ENCODE assay signal across 26 cellular contexts in the genomic region with DNA sequence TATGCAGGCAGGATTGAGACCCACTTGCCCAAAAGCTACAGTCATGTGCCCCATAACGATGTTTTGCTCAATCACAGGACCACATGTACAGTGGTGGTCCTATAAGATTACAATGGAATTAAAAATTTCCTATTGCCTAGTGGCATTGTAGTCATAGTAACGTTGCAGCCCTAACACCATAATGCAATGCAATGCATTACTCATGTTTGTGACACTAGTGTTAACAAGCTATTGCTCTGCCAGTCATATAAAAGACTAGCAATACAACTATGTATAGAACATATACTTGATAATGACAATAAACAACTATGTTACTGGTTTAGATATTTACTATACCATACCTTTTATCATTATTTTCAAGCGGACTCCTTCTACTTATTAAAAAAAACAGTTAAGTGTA. TPM values are rescaled to one million over a fixed set of nuclear protein-coding genes. Genes with fewer than 3 reads are reported as not detected.
"Had no signal": no experiment of that assay in that cellular context is flagged by ENCODE, and none has a peak within 500 bp of the region (broad histone marks: within the 10 kb centered on the region; RNA-seq: fewer than 3 reads in every experiment).

No MANE protein-coding gene starts in this region.

- H3K4me3 ChIP-seq: K562, PC-9, Peyer's patch, SJCRH30 had no signal

- H3K27ac ChIP-seq: HL-60, KMS-11, PC-9, Peyer's patch, SJCRH30 had no signal

- H3K36me3 ChIP-seq: Peyer's patch, SJCRH30 had no signal

- H3K4me1 ChIP-seq: Peyer's patch, SJCRH30 had no signal

- ATAC-seq: K562, Right ventricle myocardium inferior, SK-N-SH treated with all-trans-retinoic acid at 6 μM for 48 hours had no signal

- H3K27ac Mint-ChIP-seq: IgD-negative memory B cell had no signal

- H3K27me3 ChIP-seq: Peyer's patch, SJCRH30 had no signal

- DNase-seq: Kasumi-1; MM.1S; NCI-H1092 treated with DMSO at 0.1 percent for 48 hours; NCI-H1436; NCI-H187; NCI-H2029; NCI-H2081 treated with DMSO at 0.1 percent for 48 hours; NCI-H2227 treated with DMSO at 0.1 percent for 48 hours; NCI-H524; NCI-H526 treated with DMSO at 0.1 percent for 48 hours; NCI-H748 treated with DMSO at 0.1 percent for 48 hours; NK-92 treated with Interleukin-12 subunit alpha and Interleukin-12 subunit beta, amount 100 ng/mL, for 24 hours; PC-9; Peyer's patch; SHP77 treated with DMSO at 0.1 percent for 48 hours; SJCRH30 had no signal

- H3K9me3 ChIP-seq: Peyer's patch, SJCRH30 had no signal

- H3K4me2 ChIP-seq: KMS-11, PC-9 had no signal

- H3K4me3 Mint-ChIP-seq: IgD-negative memory B cell had no signal

- H3K9me3 Mint-ChIP-seq: IgD-negative memory B cell had no signal

- H2AFZ ChIP-seq: PC-9 had no signal

- H3K9ac ChIP-seq: KMS-11 had no signal

- H3K36me3 Mint-ChIP-seq: IgD-negative memory B cell had no signal

RNA-seq across cellular contexts. Expression of a gene that starts 50.6 kb away (rescaled TPM):
- total RNA-seq: K562, M059J, NCI-H460, OCI-LY7, Peyer's patch, Right ventricle myocardium inferior, RPMI7951, SJCRH30 had no signal
- polyA plus RNA-seq: IgD-negative memory B cell, K562 had no signal
